ENCODE assay signal across 8 cellular contexts in the genomic region with DNA sequence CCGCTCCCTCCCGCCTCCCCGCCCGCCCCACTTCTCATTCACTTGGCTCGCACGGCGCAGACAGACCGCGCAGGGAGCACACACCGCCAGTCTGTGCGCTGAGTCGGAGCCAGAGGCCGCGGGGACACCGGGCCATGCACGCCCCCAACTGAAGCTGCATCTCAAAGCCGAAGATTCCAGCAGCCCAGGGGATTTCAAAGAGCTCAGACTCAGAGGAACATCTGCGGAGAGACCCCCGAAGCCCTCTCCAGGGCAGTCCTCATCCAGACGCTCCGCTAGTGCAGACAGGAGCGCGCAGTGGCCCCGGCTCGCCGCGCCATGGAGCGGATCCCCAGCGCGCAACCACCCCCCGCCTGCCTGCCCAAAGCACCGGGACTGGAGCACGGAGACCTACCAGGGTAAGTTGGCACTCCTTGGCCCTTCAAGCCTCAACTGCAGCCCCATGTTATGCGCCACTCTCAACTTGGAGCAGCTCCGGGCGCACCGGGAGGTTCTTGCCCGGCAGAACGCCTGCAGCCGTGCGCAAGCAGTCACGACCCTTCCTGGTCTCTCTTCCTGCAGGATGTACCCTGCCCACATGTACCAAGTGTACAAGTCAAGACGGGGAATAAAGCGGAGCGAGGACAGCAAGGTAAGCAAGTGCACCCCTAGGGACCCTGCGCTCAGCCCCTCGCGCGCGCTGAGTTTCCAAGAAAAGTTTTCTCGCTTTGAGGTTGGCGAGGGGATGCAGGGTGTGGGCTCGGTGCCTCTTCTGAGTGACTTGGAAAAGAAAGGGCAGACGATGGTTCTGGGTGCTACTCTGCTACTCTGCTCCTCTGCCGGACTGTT. TPM values are rescaled to one million over a fixed set of nuclear protein-coding genes. Genes with fewer than 3 reads are reported as not detected.
DNase-seq lines count a peak whose midpoint lies in the region; ATAC-seq, FAIRE-seq and TF ChIP-seq lines count a peak whose summit lies in the region.

TSS of gene BHLHE40 (plus strand) at position 37 of the 828 bp plus-strand sequence. CDS start at position 319, 282 bp downstream.

- POLR2A ChIA-PET in activated CD4-positive, alpha-beta T cell treated with anti-CD3 and anti-CD28 coated beads for 36 hours (lab: Charles Lee): interaction anchor here (1.0 to 4.6 kb wide), 17 partner anchors 19 to 268 kb away, joined by 3 to 34 read pairs (median 5); no protein-coding TSS in a partner anchor
- POLR2A ChIA-PET in endothelial cell of umbilical vein (lab: Charles Lee): interaction anchor here (0.6 to 1.9 kb wide), 11 partner anchors 37 to 268 kb away, joined by 3 to 8 read pairs (median 4); no protein-coding TSS in a partner anchor

- peak within 1 kb of the TSS; percentile 93 for H3K4me3 Mint-ChIP-seq in activated CD4-positive, alpha-beta T cell treated with anti-CD3 and anti-CD28 coated beads for 36 hours

- H3K27me3 Mint-ChIP-seq in activated CD4-positive, alpha-beta T cell treated with anti-CD3 and anti-CD28 coated beads for 36 hours: no peaks in the 10 kb centered on the region

- H3K4me1 Mint-ChIP-seq in activated CD4-positive, alpha-beta T cell treated with anti-CD3 and anti-CD28 coated beads for 36 hours: peaks cover 48% of the 10 kb centered on the region

- H3K4me1 ChIP-seq in endothelial cell of umbilical vein (ENCODE audit: control insufficient read depth, extremely low read depth, insufficient read depth, low read length) (peaks cover 54% of the 10 kb centered on the region), mucosa of rectum (ENCODE audit: control insufficient read depth in 2 of 2, insufficient read depth in 2 of 2, low read length in 2 of 2) (peaks cover 35 to 54% of the 10 kb centered on the region in 2 donors), urinary bladder (ENCODE audit: insufficient read depth) (no peaks in the 10 kb centered on the region)

- under 1% methylated on average over 55 of the region's 55 CpGs for WGBS in urinary bladder

- FAIRE-seq in endothelial cell of umbilical vein (lab: Jason Lieb, UNC): no peak

- peak within 1 kb of the TSS; percentile 97 for H3K27ac Mint-ChIP-seq in activated CD4-positive, alpha-beta T cell treated with anti-CD3 and anti-CD28 coated beads for 36 hours

- DNase-seq in activated CD4-positive, alpha-beta T cell treated with anti-CD3 and anti-CD28 coated beads for 36 hours: no peak
- no peak for DNase-seq in activated CD4-positive, alpha-beta T cell treated with anti-CD3 and anti-CD28 coated beads for 48 hours
- DNase-seq in SW480 (ENCODE audit: low spot score) (peak; percentile 33), endothelial cell of umbilical vein (ENCODE audit: low read depth, low spot score) (peak; percentile 56), cortex of kidney (lab: John Stamatoyannopoulos, UW) (no peak)

- CTCF ChIA-PET in activated CD4-positive, alpha-beta T cell treated with anti-CD3 and anti-CD28 coated beads for 36 hours (lab: Charles Lee): interaction anchor here (0.6 to 7.4 kb wide), 31 partner anchors 15 to 589 kb away, joined by 3 to 91 read pairs (median 4); no protein-coding TSS in a partner anchor
- CTCF ChIA-PET in endothelial cell of umbilical vein (lab: Charles Lee): interaction anchor here (0.7 to 13.6 kb wide), 33 partner anchors 15 to 323 kb away, joined by 3 to 327 read pairs (median 4); no protein-coding TSS in a partner anchor

- intact Hi-C loops in activated CD4-positive, alpha-beta T cell treated with anti-CD3 and anti-CD28 coated beads for 36 hours (cut with DNase I, micrococcal nuclease): loop anchor here (1.0 to 5.0 kb wide), 16 partner anchors 27 to 487 kb away; partner anchors contain the start of genes ARL8B (in 2 of the 2), EDEM1 (in 1 of the 2) and ITPR1 (in 1 of the 2)
- intact Hi-C loops in endothelial cell of umbilical vein (cut with micrococcal nuclease): loop anchor here (1.0 to 5.0 kb wide), 5 partner anchors 143 to 627 kb away; partner anchors contain the start of genes ARL8B, EDEM1 and ITPR1

- H2AFZ ChIP-seq in endothelial cell of umbilical vein (ENCODE audit: low read depth, low read length): no peak within 1 kb of the TSS

- H3K9ac ChIP-seq in endothelial cell of umbilical vein (replicated peaks; ENCODE audit: extremely low read depth, insufficient read depth, low read length): peak within 1 kb of the TSS; percentile 99
- H3K9ac ChIP-seq in mucosa of rectum (ENCODE audit: low read depth in 1 of 2, low read length in 2 of 2): peak within 1 kb of the TSS; percentile 98 to 100

- H3K27ac ChIP-seq in endothelial cell of umbilical vein (ENCODE audit: insufficient read depth, low read depth, low read length) (peak within 1 kb of the TSS; percentile 98), mucosa of rectum (ENCODE audit: low read depth in 2 of 2, low read length in 2 of 2) (peak within 1 kb of the TSS; percentile 100), urinary bladder (ENCODE audit: low read depth) (peak within 1 kb of the TSS; percentile 95)

- TF ChIP-seq POLR2A in endothelial cell of umbilical vein (IDR thresholded peaks at IDR 0.05; ENCODE audit: low read depth, low read length): peak; percentile 79

- TF ChIP-seq CTCF in endothelial cell of umbilical vein (IDR thresholded peaks at IDR 0.05; ENCODE audit: extremely low read depth in 1 of 2, insufficient read depth in 1 of 2, low read depth in 1 of 2, low read length in 2 of 2): no peak

- peak within 1 kb of the TSS; percentile 82 for H3K4me2 ChIP-seq in endothelial cell of umbilical vein (ENCODE audit: insufficient read depth, low read length)

- no peaks in the 10 kb centered on the region for H3K9me3 Mint-ChIP-seq in activated CD4-positive, alpha-beta T cell treated with anti-CD3 and anti-CD28 coated beads for 36 hours (ENCODE audit: low read depth)

- peaks cover 52% of the 10 kb centered on the region for H3K79me2 ChIP-seq in endothelial cell of umbilical vein (ENCODE audit: control insufficient read depth, insufficient read depth, low read length)

- dilution Hi-C loops in endothelial cell of umbilical vein (cut with MboI; ENCODE audit: extremely low pct_ligation_motif_present, low sequenced_read_pairs): no loop called here

- no peaks in the 10 kb centered on the region for H4K20me1 ChIP-seq in endothelial cell of umbilical vein (replicated peaks; ENCODE audit: control insufficient read depth, extremely low read depth, insufficient read depth, low read length)

- peaks cover 4 to 8% of the 10 kb centered on the region in 2 experiments for H3K36me3 ChIP-seq in endothelial cell of umbilical vein (ENCODE audit: control insufficient read depth in 2 of 2, extremely low read depth in 1 of 2, insufficient read depth in 2 of 2, low read length in 2 of 2)
- H3K36me3 ChIP-seq in mucosa of rectum (ENCODE audit: control insufficient read depth in 2 of 2, insufficient read depth in 2 of 2, low read length in 2 of 2): peaks cover 12 to 14% of the 10 kb centered on the region in 2 donors
- H3K36me3 ChIP-seq in urinary bladder (ENCODE audit: insufficient read depth): no peaks in the 10 kb centered on the region

- ATAC-seq in activated CD4-positive, alpha-beta T cell treated with anti-CD3 and anti-CD28 coated beads for 36 hours: peak; percentile 24
- peak; percentile 2 for ATAC-seq in HG03064 (IDR thresholded peaks at IDR 0.05; ENCODE audit: low read depth, unreplicated experiment)

- BruUV-seq in endothelial cell of umbilical vein (replicated peaks; lab: Mats Ljungman, UMichigan): TSS peak; percentile 45

- H3K36me3 Mint-ChIP-seq in activated CD4-positive, alpha-beta T cell treated with anti-CD3 and anti-CD28 coated beads for 36 hours (ENCODE audit: low read depth): peaks cover 53% of the 10 kb centered on the region

- no peaks in the 10 kb centered on the region for H3K9me1 ChIP-seq in endothelial cell of umbilical vein (replicated peaks; ENCODE audit: control insufficient read depth, extremely low read depth, insufficient read depth, low read length)

- no peaks in the 10 kb centered on the region for H3K27me3 ChIP-seq in endothelial cell of umbilical vein (ENCODE audit: control insufficient read depth in 2 of 2, insufficient read depth in 2 of 2, low read length in 2 of 2)
- H3K27me3 ChIP-seq in mucosa of rectum (ENCODE audit: control insufficient read depth in 2 of 2, insufficient read depth in 2 of 2, low read length in 2 of 2): no peaks in the 10 kb centered on the region

- H3K9me3 ChIP-seq in endothelial cell of umbilical vein (replicated peaks; ENCODE audit: control insufficient read depth, insufficient read depth, low read length) (no peaks in the 10 kb centered on the region), mucosa of rectum (ENCODE audit: control insufficient read depth in 2 of 2, low read length in 2 of 2) (no peaks in the 10 kb centered on the region)

- H3K4me3 ChIP-seq in endothelial cell of umbilical vein (replicated peaks in 1 of 3; ENCODE audit: insufficient read depth in 1 of 3, low read depth in 1 of 3, low read length in 3 of 3) (peak within 1 kb of the TSS; percentile 42 to 79 (median 65)), mucosa of rectum (ENCODE audit: low read length in 2 of 2) (peak within 1 kb of the TSS; percentile 98 to 99), urinary bladder (ENCODE audit: low read depth, low read length) (peak within 1 kb of the TSS; percentile 65)

TF ChIP-seq in endothelial cell of umbilical vein, 7 proteins besides CTCF, POLR2A, EP300 and RAD21:
- no peak for TF ChIP-seq EZH2 (IDR thresholded peaks at IDR 0.05; ENCODE audit: borderline replicate concordance, low read depth, low read length, severe bottlenecking)
- peak; percentile 78 for TF ChIP-seq POLR2AphosphoS5 (IDR thresholded peaks at IDR 0.05; ENCODE audit: insufficient read depth, low read depth, low read length)

RNA-seq across cellular contexts. Expression of gene BHLHE40, which starts in this region (rescaled TPM):
- 100 to 1,000 TPM; 258 to 273 TPM for total RNA-seq in activated CD4-positive, alpha-beta T cell treated with anti-CD3 and anti-CD28 coated beads for 36 hours
- total RNA-seq in endothelial cell of umbilical vein (40.3 and 57.4 TPM in 2 replicates), urinary bladder (35.7 TPM)
- polyA plus RNA-seq in endothelial cell of umbilical vein (31.9 and 57.9 TPM in 2 replicates), urinary bladder (57.4 TPM)
- 40.4 and 45.0 TPM in 2 replicates for polyA plus RNA-seq in endothelial cell of umbilical vein (2011; cell fraction: cytosol; rRNA removed)
- polyA plus RNA-seq in endothelial cell of umbilical vein (2011; cell fraction: nucleus; rRNA removed): 232 and 244 TPM in 2 replicates
- 77.7 and 85.4 TPM in 2 replicates for polyA plus RNA-seq in endothelial cell of umbilical vein (2012)
- polyA minus RNA-seq in endothelial cell of umbilical vein: 50.2 and 58.1 TPM in 2 replicates
- 14.3 TPM for polyA minus RNA-seq in endothelial cell of umbilical vein (2011; cell fraction: cytosol; rRNA and poly(A)+ RNA removed)
- polyA minus RNA-seq in endothelial cell of umbilical vein (2011; cell fraction: nucleus; rRNA and poly(A)+ RNA removed): 117 and 162 TPM in 2 replicates

Comparison
In these comparisons a context has a peak if more than half of its experiments do, and no peak if none do; other contexts are left out.
1. DNase-seq: peak in SW480 (single experiment) and endothelial cell of umbilical vein (single experiment); none in activated CD4-positive, alpha-beta T cell treated with anti-CD3 and anti-CD28 coated beads for 36 hours (single experiment), activated CD4-positive, alpha-beta T cell treated with anti-CD3 and anti-CD28 coated beads for 48 hours (single experiment) and cortex of kidney (single experiment).
2. Peak in every context shown above with its lines, with median percentiles within 50 percentile points of each other: H3K27ac ChIP-seq and H3K4me3 ChIP-seq.